1 cellular context compared by ENCODE assay signal in the genomic region with DNA sequence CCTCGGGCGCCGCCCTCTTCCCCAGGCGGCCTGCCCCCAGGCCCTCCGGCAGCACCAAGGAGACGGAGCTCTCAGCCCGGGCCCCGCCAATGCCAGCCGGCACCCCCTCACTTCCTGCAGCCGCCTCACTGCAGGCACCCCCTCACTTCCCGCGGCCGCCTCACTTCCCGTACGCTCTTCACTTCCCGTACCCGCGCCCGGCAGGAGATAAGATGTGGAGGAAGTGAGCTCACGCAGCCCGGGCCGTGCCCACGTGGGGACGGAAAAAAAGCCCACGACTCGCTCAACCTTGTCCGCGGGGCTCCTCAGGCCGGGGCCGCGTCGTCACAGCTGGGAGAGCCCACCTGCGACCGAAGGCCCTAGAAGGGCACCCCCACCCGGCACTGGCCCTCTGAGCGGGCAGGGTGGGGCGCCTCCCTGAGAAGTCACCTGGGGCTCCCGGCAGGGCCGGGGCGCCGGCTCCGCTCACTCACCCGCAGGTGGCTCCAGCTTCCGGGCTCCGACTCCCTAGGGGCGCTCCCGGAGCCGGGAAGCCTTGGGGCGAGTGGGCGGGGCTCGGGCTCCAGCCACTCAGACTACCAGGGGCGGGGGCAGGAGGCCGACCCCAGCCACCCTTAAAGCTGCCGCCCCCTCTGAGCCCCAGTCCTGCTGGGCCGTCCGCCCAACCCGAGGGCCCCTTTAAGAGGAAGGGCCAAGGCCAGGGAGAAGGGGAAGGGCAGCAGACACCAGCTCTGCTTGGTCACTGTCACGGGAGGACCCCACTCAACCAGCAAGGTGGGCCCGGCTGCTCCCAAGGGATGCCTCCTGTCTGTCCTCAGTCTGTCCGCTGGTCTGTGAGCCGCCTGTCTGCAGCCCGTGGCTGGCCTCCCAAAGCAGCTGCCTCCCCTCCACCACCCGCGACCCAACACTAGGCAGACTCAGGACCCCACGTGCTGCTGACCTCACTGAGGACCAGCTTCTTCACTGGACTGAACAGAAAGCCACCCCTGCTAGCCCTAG.
TF ChIP-seq lines count a peak whose summit lies in the region.

No MANE protein-coding gene starts in this region.

TF ChIP-seq in HepG2, 621 proteins besides CTCF, POLR2A, EP300 and RAD21 (continued from another document and continues in another):
- no peak for TF ChIP-seq JDP2 (CRISPR knock-in tag; IDR thresholded peaks at IDR 0.05; ENCODE audit: borderline replicate concordance)
- TF ChIP-seq NCOR1 (IDR thresholded peaks at IDR 0.05; ENCODE audit: borderline replicate concordance, low read length), result no peak
- peak; percentile 56; the same call in 1 of the 2 replicates for TF ChIP-seq NKX3-1 (CRISPR knock-in tag; IDR thresholded peaks at IDR 0.05)
- TF ChIP-seq, protein P1, sequence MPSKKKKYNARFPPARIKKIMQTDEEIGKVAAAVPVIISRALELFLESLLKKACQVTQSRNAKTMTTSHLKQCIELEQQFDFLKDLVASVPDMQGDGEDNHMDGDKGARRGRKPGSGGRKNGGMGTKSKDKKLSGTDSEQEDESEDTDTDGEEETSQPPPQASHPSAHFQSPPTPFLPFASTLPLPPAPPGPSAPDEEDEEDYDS (CRISPR knock-in tag; IDR thresholded peaks at IDR 0.05), result peak; percentile 14; the same call in 1 of the 2 replicates
- no peak for TF ChIP-seq HMGA1 (CRISPR knock-in tag; conservative IDR thresholded peaks at IDR 0.05)
- no peak for TF ChIP-seq ZNF335 (CRISPR knock-in tag; IDR thresholded peaks at IDR 0.05)
- no peak for TF ChIP-seq USF2 (IDR thresholded peaks at IDR 0.05; ENCODE audit: low read depth, low read length)
- TF ChIP-seq USF2 (CRISPR knock-in tag; IDR thresholded peaks at IDR 0.05; ENCODE audit: borderline replicate concordance), result no peak
- TF ChIP-seq ZNF556 (CRISPR knock-in tag; IDR thresholded peaks at IDR 0.05; ENCODE audit: borderline replicate concordance), result no peak
- TF ChIP-seq ZSCAN31 (CRISPR knock-in tag; IDR thresholded peaks at IDR 0.05; ENCODE audit: low read depth), result no peak
- TF ChIP-seq NFYB (CRISPR knock-in tag; IDR thresholded peaks at IDR 0.05), result peak; percentile 73
- no peak for TF ChIP-seq TOPORS (CRISPR knock-in tag; IDR thresholded peaks at IDR 0.05)
- TF ChIP-seq, protein P2, sequence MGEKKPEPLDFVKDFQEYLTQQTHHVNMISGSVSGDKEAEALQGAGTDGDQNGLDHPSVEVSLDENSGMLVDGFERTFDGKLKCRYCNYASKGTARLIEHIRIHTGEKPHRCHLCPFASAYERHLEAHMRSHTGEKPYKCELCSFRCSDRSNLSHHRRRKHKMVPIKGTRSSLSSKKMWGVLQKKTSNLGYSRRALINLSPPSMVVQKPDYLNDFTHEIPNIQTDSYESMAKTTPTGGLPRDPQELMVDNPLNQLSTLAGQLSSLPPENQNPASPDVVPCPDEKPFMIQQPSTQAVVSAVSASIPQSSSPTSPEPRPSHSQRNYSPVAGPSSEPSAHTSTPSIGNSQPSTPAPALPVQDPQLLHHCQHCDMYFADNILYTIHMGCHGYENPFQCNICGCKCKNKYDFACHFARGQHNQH (CRISPR knock-in tag; IDR thresholded peaks at IDR 0.05), result no peak
- TF ChIP-seq, protein P3, sequence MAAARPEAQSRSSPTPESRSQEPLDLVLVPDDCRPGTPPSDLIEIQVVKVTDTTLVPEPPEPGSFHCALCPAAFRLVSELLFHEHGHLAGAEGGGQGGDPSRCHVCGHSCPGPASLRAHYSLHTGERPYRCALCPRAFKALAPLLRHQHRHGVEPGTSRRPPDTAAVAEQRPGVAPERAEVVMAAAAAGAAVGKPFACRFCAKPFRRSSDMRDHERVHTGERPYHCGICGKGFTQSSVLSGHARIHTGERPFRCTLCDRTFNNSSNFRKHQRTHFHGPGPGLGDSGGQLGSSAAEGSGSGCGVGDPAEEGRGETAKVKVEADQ (CRISPR knock-in tag; IDR thresholded peaks at IDR 0.05; ENCODE audit: borderline replicate concordance), result no peak
- no peak; the same call in 1 of the 2 replicates for TF ChIP-seq SP2 (CRISPR knock-in tag; IDR thresholded peaks at IDR 0.05)
- TF ChIP-seq, protein P4, sequence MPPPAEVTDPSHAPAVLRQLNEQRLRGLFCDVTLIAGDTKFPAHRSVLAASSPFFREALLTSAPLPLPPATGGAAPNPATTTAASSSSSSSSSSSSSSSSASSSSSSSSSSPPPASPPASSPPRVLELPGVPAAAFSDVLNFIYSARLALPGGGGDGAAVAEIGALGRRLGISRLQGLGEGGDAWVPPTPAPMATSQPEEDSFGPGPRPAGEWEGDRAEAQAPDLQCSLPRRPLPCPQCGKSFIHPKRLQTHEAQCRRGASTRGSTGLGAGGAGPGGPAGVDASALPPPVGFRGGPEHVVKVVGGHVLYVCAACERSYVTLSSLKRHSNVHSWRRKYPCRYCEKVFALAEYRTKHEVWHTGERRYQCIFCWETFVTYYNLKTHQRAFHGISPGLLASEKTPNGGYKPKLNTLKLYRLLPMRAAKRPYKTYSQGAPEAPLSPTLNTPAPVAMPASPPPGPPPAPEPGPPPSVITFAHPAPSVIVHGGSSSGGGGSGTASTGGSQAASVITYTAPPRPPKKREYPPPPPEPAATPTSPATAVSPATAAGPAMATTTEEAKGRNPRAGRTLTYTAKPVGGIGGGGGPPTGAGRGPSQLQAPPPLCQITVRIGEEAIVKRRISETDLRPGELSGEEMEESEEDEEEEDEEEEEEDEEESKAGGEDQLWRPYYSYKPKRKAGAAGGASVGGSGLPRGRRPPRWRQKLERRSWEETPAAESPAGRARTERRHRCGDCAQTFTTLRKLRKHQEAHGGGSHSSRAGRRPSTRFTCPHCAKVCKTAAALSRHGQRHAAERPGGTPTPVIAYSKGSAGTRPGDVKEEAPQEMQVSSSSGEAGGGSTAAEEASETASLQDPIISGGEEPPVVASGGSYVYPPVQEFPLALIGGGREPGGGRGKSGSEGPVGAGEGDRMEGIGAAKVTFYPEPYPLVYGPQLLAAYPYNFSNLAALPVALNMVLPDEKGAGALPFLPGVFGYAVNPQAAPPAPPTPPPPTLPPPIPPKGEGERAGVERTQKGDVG (CRISPR knock-in tag; IDR thresholded peaks at IDR 0.05; ENCODE audit: borderline replicate concordance), result no peak; the same call in 1 of the 2 replicates
- no peak for TF ChIP-seq HOXD1 (CRISPR knock-in tag; IDR thresholded peaks at IDR 0.05)
- TF ChIP-seq MTA3 (CRISPR knock-in tag; IDR thresholded peaks at IDR 0.05), result no peak
- TF ChIP-seq ZNF225 (CRISPR knock-in tag; IDR thresholded peaks at IDR 0.05), result no peak
- TF ChIP-seq BRCA1 (CRISPR knock-in tag; IDR thresholded peaks at IDR 0.05), result no peak
- no peak for TF ChIP-seq TEAD3 (CRISPR knock-in tag; optimal IDR thresholded peaks at IDR 0.05; ENCODE audit: borderline replicate concordance)
- no peak for TF ChIP-seq ZBTB25 (CRISPR knock-in tag; IDR thresholded peaks at IDR 0.05)
- TF ChIP-seq ZNF557 (CRISPR knock-in tag; IDR thresholded peaks at IDR 0.05), result no peak
- TF ChIP-seq, protein P5, sequence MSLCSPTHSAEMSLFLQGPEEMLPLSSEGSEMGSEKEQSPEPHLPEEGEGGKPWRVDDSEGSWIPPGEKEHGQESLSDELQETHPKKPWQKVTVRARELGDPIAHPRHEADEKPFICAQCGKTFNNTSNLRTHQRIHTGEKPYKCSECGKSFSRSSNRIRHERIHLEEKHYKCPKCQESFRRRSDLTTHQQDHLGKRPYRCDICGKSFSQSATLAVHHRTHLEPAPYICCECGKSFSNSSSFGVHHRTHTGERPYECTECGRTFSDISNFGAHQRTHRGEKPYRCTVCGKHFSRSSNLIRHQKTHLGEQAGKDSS (CRISPR knock-in tag; IDR thresholded peaks at IDR 0.05; ENCODE audit: borderline replicate concordance, low read depth), result peak; percentile 46; the same call in 1 of the 2 replicates
- no peak for TF ChIP-seq SOX5 (CRISPR knock-in tag; IDR thresholded peaks at IDR 0.05; ENCODE audit: borderline replicate concordance)
- 0 out of 2 replicates have a peak, but pooled peaks have one; percentile 60 for TF ChIP-seq ZNF234 (CRISPR knock-in tag; conservative IDR thresholded peaks at IDR 0.05)
- no peak for TF ChIP-seq ZNF24 (IDR thresholded peaks at IDR 0.05)
- TF ChIP-seq, protein P6, sequence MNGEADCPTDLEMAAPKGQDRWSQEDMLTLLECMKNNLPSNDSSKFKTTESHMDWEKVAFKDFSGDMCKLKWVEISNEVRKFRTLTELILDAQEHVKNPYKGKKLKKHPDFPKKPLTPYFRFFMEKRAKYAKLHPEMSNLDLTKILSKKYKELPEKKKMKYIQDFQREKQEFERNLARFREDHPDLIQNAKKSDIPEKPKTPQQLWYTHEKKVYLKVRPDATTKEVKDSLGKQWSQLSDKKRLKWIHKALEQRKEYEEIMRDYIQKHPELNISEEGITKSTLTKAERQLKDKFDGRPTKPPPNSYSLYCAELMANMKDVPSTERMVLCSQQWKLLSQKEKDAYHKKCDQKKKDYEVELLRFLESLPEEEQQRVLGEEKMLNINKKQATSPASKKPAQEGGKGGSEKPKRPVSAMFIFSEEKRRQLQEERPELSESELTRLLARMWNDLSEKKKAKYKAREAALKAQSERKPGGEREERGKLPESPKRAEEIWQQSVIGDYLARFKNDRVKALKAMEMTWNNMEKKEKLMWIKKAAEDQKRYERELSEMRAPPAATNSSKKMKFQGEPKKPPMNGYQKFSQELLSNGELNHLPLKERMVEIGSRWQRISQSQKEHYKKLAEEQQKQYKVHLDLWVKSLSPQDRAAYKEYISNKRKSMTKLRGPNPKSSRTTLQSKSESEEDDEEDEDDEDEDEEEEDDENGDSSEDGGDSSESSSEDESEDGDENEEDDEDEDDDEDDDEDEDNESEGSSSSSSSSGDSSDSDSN (CRISPR knock-in tag; IDR thresholded peaks at IDR 0.05), result peak; percentile 89
- peak; percentile 65; the same call in 1 of the 2 replicates for TF ChIP-seq ZNF598 (CRISPR knock-in tag; IDR thresholded peaks at IDR 0.05; ENCODE audit: borderline replicate concordance)
- TF ChIP-seq PCBP1 (IDR thresholded peaks at IDR 0.05; ENCODE audit: borderline replicate concordance, low read depth, low read length), result no peak
- TF ChIP-seq CEBPG (CRISPR knock-in tag; IDR thresholded peaks at IDR 0.05), result no peak
- no peak for TF ChIP-seq KDM3A (CRISPR knock-in tag; IDR thresholded peaks at IDR 0.05; ENCODE audit: low read depth)
- TF ChIP-seq ZNF570 (CRISPR knock-in tag; IDR thresholded peaks at IDR 0.05; ENCODE audit: borderline replicate concordance), result no peak
- TF ChIP-seq ZNF839 (CRISPR knock-in tag; IDR thresholded peaks at IDR 0.05; ENCODE audit: borderline replicate concordance), result no peak
- TF ChIP-seq JARID2 (CRISPR knock-in tag; IDR thresholded peaks at IDR 0.05; ENCODE audit: insufficient replicate concordance), result no peak
- TF ChIP-seq GLMP (CRISPR knock-in tag; IDR thresholded peaks at IDR 0.05; ENCODE audit: borderline replicate concordance), result no peak
- no peak for TF ChIP-seq NAIF1 (CRISPR knock-in tag; IDR thresholded peaks at IDR 0.05; ENCODE audit: borderline replicate concordance)
- TF ChIP-seq ARNTL (CRISPR knock-in tag; IDR thresholded peaks at IDR 0.05), result no peak
- no peak for TF ChIP-seq ZNF441 (CRISPR knock-in tag; IDR thresholded peaks at IDR 0.05; ENCODE audit: borderline replicate concordance)
- no peak for TF ChIP-seq ZNF510 (CRISPR knock-in tag; IDR thresholded peaks at IDR 0.05; ENCODE audit: low read depth)
- TF ChIP-seq ZNF354B (CRISPR knock-in tag; IDR thresholded peaks at IDR 0.05), result 0 out of 2 replicates have a peak, but pooled peaks have one; percentile 36
- TF ChIP-seq ZBTB37 (CRISPR knock-in tag; IDR thresholded peaks at IDR 0.05), result no peak
- TF ChIP-seq CCAR2 (optimal IDR thresholded peaks at IDR 0.05; ENCODE audit: low read depth, low read length), result no peak
- no peak for TF ChIP-seq ZNF260 (CRISPR knock-in tag; IDR thresholded peaks at IDR 0.05; ENCODE audit: borderline replicate concordance, low read depth)
- TF ChIP-seq MIER3 (CRISPR knock-in tag; IDR thresholded peaks at IDR 0.05; ENCODE audit: borderline replicate concordance), result 0 out of 2 replicates have a peak, but pooled peaks have one; percentile 37
- peak; percentile 54 for TF ChIP-seq HNRNPK (IDR thresholded peaks at IDR 0.05; ENCODE audit: low read depth, low read length, poor library complexity, severe bottlenecking)
- TF ChIP-seq KAT8 (CRISPR knock-in tag; IDR thresholded peaks at IDR 0.05), result peak; percentile 67
- no peak for TF ChIP-seq GPN1 (CRISPR knock-in tag; IDR thresholded peaks at IDR 0.05; ENCODE audit: borderline replicate concordance)
